In genomic region chr21:17538576-17538975, GRCh38 we compare ENCODE assay signal across 32 cellular contexts. TPM values are rescaled to one million over a fixed set of nuclear protein-coding genes. Genes with fewer than 3 reads are reported as not detected.
"Had no signal": no experiment of that assay in that cellular context is flagged by ENCODE, and none has a peak within 500 bp of the region (broad histone marks: within the 10 kb centered on the region; RNA-seq: fewer than 3 reads in every experiment).

No MANE protein-coding gene starts in this region.

- H3K9me3 Mint-ChIP-seq: activated CD4-positive, alpha-beta T cell treated with anti-CD3 and anti-CD28 coated beads, Interleukin-2, amount 10 ng/mL, durations not matched to agents 24 days and 14 days; activated CD8-positive, alpha-beta T cell treated with anti-CD3 and anti-CD28 coated beads for 36 hours; activated naive CD4-positive, alpha-beta T cell treated with anti-CD3 and anti-CD28 coated beads, Interleukin-2, amount 50 U/mL, for 24 hours; activated naive CD8-positive, alpha-beta T cell treated with anti-CD3 and anti-CD28 coated beads, Interleukin-2, amount 10 ng/mL, durations not matched to agents 7 days and 5 days; activated T-cell treated with anti-CD3 and anti-CD28 coated beads, Interleukin-2, amount 50 U/mL, for 24 hours; activated T-helper 2 cell treated with anti-CD3 and anti-CD28 coated beads, Interferon-gamma antibody, Interleukin-2, Interleukin-4, amounts not matched to agents 10 μg/mL and 5 μg/mL and 100 μg/mL, durations not matched to agents 14 hours and 24 hours and 36 hours; central memory CD8-positive, alpha-beta T cell had no signal

- H3K27me3 Mint-ChIP-seq: activated T-cell treated with anti-CD3 and anti-CD28 coated beads, Interleukin-2, amount 50 U/mL, for 24 hours had no signal

- H3K27ac ChIP-seq: ascending aorta, cardiac muscle cell, WERI-Rb-1 had no signal

- H3K36me3 ChIP-seq: ascending aorta, cardiac muscle cell had no signal

- H3K36me3 Mint-ChIP-seq: activated naive CD8-positive, alpha-beta T cell treated with anti-CD3 and anti-CD28 coated beads, Interleukin-2, amount 10 ng/mL, durations not matched to agents 7 days and 5 days had no signal

- H3K4me3 Mint-ChIP-seq: activated CD4-positive, alpha-beta T cell treated with anti-CD3 and anti-CD28 coated beads, Interleukin-2, amount 10 ng/mL, durations not matched to agents 24 days and 14 days; activated CD8-positive, alpha-beta T cell treated with anti-CD3 and anti-CD28 coated beads for 36 hours; activated naive CD4-positive, alpha-beta T cell treated with anti-CD3 and anti-CD28 coated beads, Interleukin-2, amount 50 U/mL, for 24 hours; activated naive CD8-positive, alpha-beta T cell treated with anti-CD3 and anti-CD28 coated beads, Interleukin-2, amount 10 ng/mL, durations not matched to agents 7 days and 5 days; activated T-cell treated with anti-CD3 and anti-CD28 coated beads, Interleukin-2, amount 50 U/mL, for 24 hours; central memory CD8-positive, alpha-beta T cell had no signal

- H3K27me3 ChIP-seq: ascending aorta, cardiac muscle cell had no signal

- H3K27ac Mint-ChIP-seq: activated CD4-positive, alpha-beta T cell treated with anti-CD3 and anti-CD28 coated beads, Interleukin-2, amount 10 ng/mL, durations not matched to agents 24 days and 14 days; activated CD8-positive, alpha-beta T cell treated with anti-CD3 and anti-CD28 coated beads for 36 hours; activated naive CD4-positive, alpha-beta T cell treated with anti-CD3 and anti-CD28 coated beads, Interleukin-2, amount 50 U/mL, for 24 hours; activated naive CD8-positive, alpha-beta T cell treated with anti-CD3 and anti-CD28 coated beads, Interleukin-2, amount 10 ng/mL, durations not matched to agents 7 days and 5 days; activated T-cell treated with anti-CD3 and anti-CD28 coated beads, Interleukin-2, amount 50 U/mL, for 24 hours; activated T-helper 2 cell treated with anti-CD3 and anti-CD28 coated beads, Interferon-gamma antibody, Interleukin-2, Interleukin-4, amounts not matched to agents 10 μg/mL and 5 μg/mL and 100 μg/mL, durations not matched to agents 14 hours and 24 hours and 36 hours had no signal

- H3K4me3 ChIP-seq: ascending aorta, cardiac muscle cell had no signal

- H3K4me1 ChIP-seq: ascending aorta had no signal

- DNase-seq: activated CD4-positive, alpha-beta T cell treated with anti-CD3 and anti-CD28 coated beads, Interleukin-2, amount 10 ng/mL, durations not matched to agents 24 days and 14 days; activated CD4-positive, alpha-beta T cell treated with anti-CD3 and anti-CD28 coated beads, Interleukin-2, amount 50 U/mL, for 4 hours; activated CD8-positive, alpha-beta T cell treated with anti-CD3 and anti-CD28 coated beads for 36 hours; activated gamma-delta T cell; activated naive CD4-positive, alpha-beta T cell treated with Interleukin-2 at 50 U/mL for 16 hours; activated naive CD8-positive, alpha-beta T cell treated with anti-CD3 and anti-CD28 coated beads, Interleukin-2, amount 10 ng/mL, durations not matched to agents 7 days and 5 days; activated T-cell treated with anti-CD3 and anti-CD28 coated beads, Interleukin-2, amount 50 U/mL, for 24 hours; amygdala; MM.1S; NCI-H1092 treated with DMSO at 0.1 percent for 48 hours; NCI-H1417; NCI-H146; NCI-H187; NCI-H2029 treated with DMSO at 0.1 percent for 48 hours; NCI-H2107; NCI-H2171; NCI-H510A; NCI-H526; NCI-H748 treated with DMSO at 0.1 percent for 48 hours; OCI-M1; Right ventricle myocardium superior; SW 1271; T-helper 1 cell; T-helper 2 cell; T-helper 9 cell; WERI-Rb-1 had no signal

- H3K9me3 ChIP-seq: ascending aorta had no signal

- H3K4me1 Mint-ChIP-seq: activated CD4-positive, alpha-beta T cell treated with anti-CD3 and anti-CD28 coated beads, Interleukin-2, amount 10 ng/mL, durations not matched to agents 24 days and 14 days; activated naive CD4-positive, alpha-beta T cell treated with anti-CD3 and anti-CD28 coated beads, Interleukin-2, amount 50 U/mL, for 24 hours; activated naive CD8-positive, alpha-beta T cell treated with anti-CD3 and anti-CD28 coated beads, Interleukin-2, amount 10 ng/mL, durations not matched to agents 7 days and 5 days had no signal

- ATAC-seq: activated CD8-positive, alpha-beta T cell treated with anti-CD3 and anti-CD28 coated beads for 36 hours had no signal

RNA-seq across cellular contexts. Expression of gene CXADR, which starts 25.7 kb away (rescaled TPM):
- total RNA-seq: LHCN-M2 had no signal
